7 cellular contexts compared by ENCODE assay signal in genomic region chr10:102413053-102413705, GRCh38. TPM values are rescaled to one million over a fixed set of nuclear protein-coding genes. Genes with fewer than 3 reads are reported as not detected.
A peak's percentile ranks its signal among the peaks of the same experiment; 100 is the strongest.
DNase-seq lines count a peak whose midpoint lies in the region; ATAC-seq and TF ChIP-seq lines count a peak whose summit lies in the region.
"Had no signal": no experiment of that assay in that cellular context is flagged by ENCODE, and none has a peak within 500 bp of the region (broad histone marks: within the 10 kb centered on the region; RNA-seq: fewer than 3 reads in every experiment).

No MANE protein-coding gene starts in this region.

- CTCF ChIA-PET in A673 (lab: Charles Lee), result no interaction called here

- intact Hi-C loops in head of caudate nucleus (cut with DNase I) (no loop called here), A673 (cut with micrococcal nuclease; ENCODE audit: unreplicated experiment) (no loop called here)

- no peak overlapping the region for H3K4me3 ChIP-seq in A673 (ENCODE audit: low read depth, low read length, poor library complexity, severe bottlenecking)

- in situ Hi-C loops in GM13977 (cut with MboI; ENCODE audit: low pct_unique_long_range_greater_than_20kb, low sequenced_read_pairs, unreplicated experiment), result no loop called here

- BruUV-seq in A673 (replicated peaks; lab: Mats Ljungman, UMichigan), result no TSS peak

- H3K27ac ChIP-seq in A673 (ENCODE audit: low read depth, low read length, poor library complexity, severe bottlenecking), result no peak overlapping the region

- TF ChIP-seq CTCF in GM13977 (IDR thresholded peaks at IDR 0.05; ENCODE audit: extremely low read depth, insufficient read depth, missing control alignments) (no peak), A673 (conservative IDR thresholded peaks at IDR 0.05; ENCODE audit: low read depth, low read length) (no peak)

- POLR2A ChIA-PET in A673 (lab: Charles Lee; ENCODE audit: low non-redundant PET), result interaction anchor here (0.5 to 0.6 kb wide), 2 partner anchors 11 to 28 kb away, joined by 4 to 5 read pairs; no protein-coding TSS in a partner anchor

- no peaks in the 10 kb centered on the region for H3K36me3 ChIP-seq in A673 (ENCODE audit: insufficient read depth, low read length, poor library complexity, severe bottlenecking)

- no peaks in the 10 kb centered on the region for H3K9me3 ChIP-seq in A673 (ENCODE audit: low read depth, low read length, poor library complexity, severe bottlenecking)

- peaks cover 22% of the 10 kb centered on the region for H3K4me1 ChIP-seq in A673 (ENCODE audit: insufficient read depth, low read length, poor library complexity, severe bottlenecking)

- H3K27me3 ChIP-seq in A673 (replicated peaks; ENCODE audit: insufficient read depth, low read depth, low read length, poor library complexity), result no peaks in the 10 kb centered on the region

- ATAC-seq in GM18519 (IDR thresholded peaks at IDR 0.05; ENCODE audit: low FRiP score, unreplicated experiment), result no peak
- ATAC-seq: esophagus mucosa had no signal

- DNase-seq in GM13977 (ENCODE audit: low spot score), result peak; percentile 83
- peak; percentile 53 for DNase-seq in NCI-H2171 treated with DMSO at 0.1 percent for 48 hours (lab: John Stamatoyannopoulos, UW)
- DNase-seq in head of caudate nucleus, result peak in 39 of 42 donors; percentile 45 to 93 (median 70)
- no peak for DNase-seq in A673 (ENCODE audit: low spot score)
- DNase-seq in mucosa of gallbladder (ENCODE audit: low spot score), result no peak

RNA-seq across cellular contexts. Expression of gene PSD, which starts 5.4 kb away (rescaled TPM):
- total RNA-seq in A673 (2021), result 5.8 and 7.3 TPM in 2 replicates
- 106 TPM for total RNA-seq in mucosa of gallbladder

RNA-seq across cellular contexts. Expression of gene FBXL15, which starts 7.5 kb away (rescaled TPM):
- total RNA-seq in A673 (2021), result 8.9 and 11.6 TPM in 2 replicates
- 29.3 TPM for total RNA-seq in mucosa of gallbladder

RNA-seq across cellular contexts. Expression of gene NFKB2, which starts 17.7 kb away (rescaled TPM):
- total RNA-seq in A673 (2021) (29.8 and 33.2 TPM in 2 replicates), mucosa of gallbladder (42.2 TPM)

RNA-seq across cellular contexts. Expression of gene CUEDC2, which starts 19.2 kb away (rescaled TPM):
- total RNA-seq in A673 (2021) (63.7 and 72.1 TPM in 2 replicates), mucosa of gallbladder (63.2 TPM)

RNA-seq across cellular contexts. Expression of gene C10orf95, which starts 38.2 kb away (rescaled TPM):
- total RNA-seq in A673 (2021) (0.42 TPM in 1 of 2 replicates, not detected in the other), mucosa of gallbladder (0.46 TPM)

Comparison
In these comparisons a context has a peak if more than half of its experiments do, and no peak if none do; other contexts are left out.
1. DNase-seq: peak in GM13977 (single experiment), NCI-H2171 treated with DMSO at 0.1 percent for 48 hours (single experiment) and head of caudate nucleus (39 of 42); none in A673 (single experiment) and mucosa of gallbladder (single experiment).
2. RNA of gene PSD, which starts 5.4 kb away (total RNA-seq): 106 TPM in mucosa of gallbladder (single experiment); 5.8 to 7.3 TPM in A673; every median in the first group is over 10 times any median in the second.